Comparison of ENCODE assay signal across 10 cellular contexts in genomic region chr11:8247312-8247711, GRCh38. TPM values are rescaled to one million over a fixed set of nuclear protein-coding genes. Genes with fewer than 3 reads are reported as not detected.
DNase-seq lines count a peak whose midpoint lies in the region; ATAC-seq and TF ChIP-seq lines count a peak whose summit lies in the region.
"Had no signal": no experiment of that assay in that cellular context is flagged by ENCODE, and none has a peak within 500 bp of the region (broad histone marks: within the 10 kb centered on the region; RNA-seq: fewer than 3 reads in every experiment).

No MANE protein-coding gene starts in this region.

- H3K27ac ChIP-seq in brain microvascular endothelial cell: no peak overlapping the region

- intact Hi-C loops in activated CD4-positive, alpha-beta T cell treated with anti-CD3 and anti-CD28 coated beads for 36 hours (cut with DNase I, micrococcal nuclease): loop anchor here in 1 of 2 experiments (1.0 kb wide), 1 partner anchor 319 kb away; no protein-coding TSS in a partner anchor

- H3K9me3 Mint-ChIP-seq in activated CD4-positive, alpha-beta T cell treated with anti-CD3 and anti-CD28 coated beads for 36 hours (ENCODE audit: low read depth): no peaks in the 10 kb centered on the region

- no peaks in the 10 kb centered on the region for H3K9me3 ChIP-seq in Loucy (ENCODE audit: insufficient read depth, low read depth, low read length)

- H3K36me3 Mint-ChIP-seq in activated CD4-positive, alpha-beta T cell treated with anti-CD3 and anti-CD28 coated beads for 36 hours (ENCODE audit: low read depth): no peaks in the 10 kb centered on the region
- H3K36me3 Mint-ChIP-seq: activated CD8-positive, alpha-beta memory T cell treated with anti-CD3 and anti-CD28 coated beads, Interleukin-2, amount 10 ng/mL, durations not matched to agents 7 days and 5 days had no signal

- H3F3A ChIP-seq in Loucy (ENCODE audit: low read depth): no peaks in the 10 kb centered on the region

- no peaks in the 10 kb centered on the region for H3K36me3 ChIP-seq in Loucy (ENCODE audit: insufficient read depth, low read length)
- no peaks in the 10 kb centered on the region for H3K36me3 ChIP-seq in brain microvascular endothelial cell (replicated peaks)

- H3K27me3 ChIP-seq in Loucy (ENCODE audit: insufficient read depth, low read length, poor library complexity, severe bottlenecking): no peaks in the 10 kb centered on the region
- H3K27me3 ChIP-seq in brain microvascular endothelial cell (replicated peaks): no peaks in the 10 kb centered on the region

- CTCF ChIA-PET in activated CD4-positive, alpha-beta T cell treated with anti-CD3 and anti-CD28 coated beads for 36 hours (lab: Charles Lee): interaction anchor here (0.5 to 5.8 kb wide), 7 partner anchors 9 to 891 kb away, joined by 3 to 45 read pairs (median 3); partner anchors contain the start of gene LMO1

- no peak overlapping the region for H3K9ac ChIP-seq in Loucy (ENCODE audit: low read depth, low read length, poor library complexity, severe bottlenecking)

- no peak overlapping the region for H2AFZ ChIP-seq in Loucy (ENCODE audit: low read length)

- no peaks in the 10 kb centered on the region for H4K20me1 ChIP-seq in Loucy (ENCODE audit: insufficient read depth, low read length, poor library complexity, severe bottlenecking)

- POLR2A ChIA-PET in activated CD4-positive, alpha-beta T cell treated with anti-CD3 and anti-CD28 coated beads for 36 hours (lab: Charles Lee): no interaction called here

- H3K4me2 ChIP-seq in Loucy (ENCODE audit: low read depth, low read length, poor library complexity, severe bottlenecking): no peak overlapping the region

- H3K4me1 ChIP-seq in Loucy (ENCODE audit: insufficient read depth, low read length, poor library complexity, severe bottlenecking): no peaks in the 10 kb centered on the region

- peak; percentile 80 for TF ChIP-seq CTCF in Loucy (conservative IDR thresholded peaks at IDR 0.05; ENCODE audit: low read length)
- peak; percentile 63 for TF ChIP-seq CTCF in brain microvascular endothelial cell (IDR thresholded peaks at IDR 0.05; ENCODE audit: low read depth, low read length, missing control alignments)
- peak; percentile 53 for TF ChIP-seq CTCF in retinal pigment epithelial cell (conservative IDR thresholded peaks at IDR 0.05; ENCODE audit: low read depth, low read length)

- no peaks in the 10 kb centered on the region for H3K9me2 ChIP-seq in Loucy (replicated peaks; ENCODE audit: low read depth, low read length)

- H3K27me3 Mint-ChIP-seq in activated CD4-positive, alpha-beta T cell treated with anti-CD3 and anti-CD28 coated beads for 36 hours: peaks cover 4% of the 10 kb centered on the region

- in situ Hi-C loops in brain microvascular endothelial cell (cut with HindIII; ENCODE audit: low pct_ligation_motif_present, low sequenced_read_pairs): no loop called here

- H3K4me1 Mint-ChIP-seq in activated CD4-positive, alpha-beta T cell treated with anti-CD3 and anti-CD28 coated beads for 36 hours: no peaks in the 10 kb centered on the region
- H3K4me1 Mint-ChIP-seq: activated CD8-positive, alpha-beta memory T cell treated with anti-CD3 and anti-CD28 coated beads, Interleukin-2, amount 10 ng/mL, durations not matched to agents 7 days and 5 days had no signal

- ATAC-seq in activated CD4-positive, alpha-beta T cell treated with anti-CD3 and anti-CD28 coated beads for 36 hours: peak; percentile 47
- no peak for ATAC-seq in GM18873 (IDR thresholded peaks at IDR 0.05; ENCODE audit: low FRiP score, unreplicated experiment)
- ATAC-seq: activated CD8-positive, alpha-beta memory T cell treated with anti-CD3 and anti-CD28 coated beads, Interleukin-2, amount 10 ng/mL, durations not matched to agents 7 days and 5 days had no signal

- H3K4me3 Mint-ChIP-seq in activated CD4-positive, alpha-beta T cell treated with anti-CD3 and anti-CD28 coated beads for 36 hours: no peak overlapping the region
- H3K4me3 Mint-ChIP-seq: activated CD8-positive, alpha-beta memory T cell treated with anti-CD3 and anti-CD28 coated beads, Interleukin-2, amount 10 ng/mL, durations not matched to agents 7 days and 5 days had no signal

- H3K79me2 ChIP-seq in Loucy (ENCODE audit: insufficient read depth, low read length): no peaks in the 10 kb centered on the region

- DNase-seq in activated CD4-positive, alpha-beta T cell treated with anti-CD3 and anti-CD28 coated beads for 36 hours: peak; percentile 59
- DNase-seq in activated CD4-positive, alpha-beta T cell treated with anti-CD3 and anti-CD28 coated beads for 4 hours: no peak
- DNase-seq in brain microvascular endothelial cell: no peak
- no peak for DNase-seq in retinal pigment epithelial cell (ENCODE audit: low read depth)
- no peak for DNase-seq in H4 (ENCODE audit: low spot score)
- no peak for DNase-seq in activated CD8-positive, alpha-beta memory T cell treated with anti-CD3 and anti-CD28 coated beads, Interleukin-2, amount 50 U/mL, for 4 hours
- DNase-seq: activated CD8-positive, alpha-beta memory T cell treated with anti-CD3 and anti-CD28 coated beads, Interleukin-2, amount 10 ng/mL, durations not matched to agents 7 days and 5 days had no signal

- H3K27ac Mint-ChIP-seq in activated CD4-positive, alpha-beta T cell treated with anti-CD3 and anti-CD28 coated beads for 36 hours: no peak overlapping the region
- H3K27ac Mint-ChIP-seq: activated CD8-positive, alpha-beta memory T cell treated with anti-CD3 and anti-CD28 coated beads, Interleukin-2, amount 10 ng/mL, durations not matched to agents 7 days and 5 days had no signal

- H3K4me3 ChIP-seq in Loucy (ENCODE audit: low read length, poor library complexity, severe bottlenecking) (no peak overlapping the region), brain microvascular endothelial cell (ENCODE audit: low read depth, low read length) (no peak overlapping the region), retinal pigment epithelial cell (ENCODE audit: low read length) (no peak overlapping the region)

RNA-seq across cellular contexts. Expression of gene LMO1, which starts 16.4 kb away (rescaled TPM):
- total RNA-seq in activated CD4-positive, alpha-beta T cell treated with anti-CD3 and anti-CD28 coated beads for 36 hours: not detected
- total RNA-seq in H4 (2014; rRNA removed; shearing (Covaris generic)): 0.46 TPM in 1 of 2 replicates, not detected in the other
- total RNA-seq: activated CD8-positive, alpha-beta memory T cell treated with anti-CD3 and anti-CD28 coated beads, Interleukin-2, amount 10 ng/mL, durations not matched to agents 7 days and 5 days; G401 had no signal
